ENCODE assay signal across 9 cellular contexts in genomic region chr7:30743371-30744074, GRCh38. TPM values are rescaled to one million over a fixed set of nuclear protein-coding genes. Genes with fewer than 3 reads are reported as not detected.
DNase-seq lines count a peak whose midpoint lies in the region; TF ChIP-seq lines count a peak whose summit lies in the region.
"Had no signal": no experiment of that assay in that cellular context is flagged by ENCODE, and none has a peak within 500 bp of the region (broad histone marks: within the 10 kb centered on the region; RNA-seq: fewer than 3 reads in every experiment).

No MANE protein-coding gene starts in this region.

- TF ChIP-seq POLR2A in esophagus muscularis mucosa (IDR thresholded peaks at IDR 0.05; ENCODE audit: low read depth), result no peak

- TF ChIP-seq EP300 in Ishikawa (IDR thresholded peaks at IDR 0.05; ENCODE audit: borderline replicate concordance) (no peak), esophagus muscularis mucosa (IDR thresholded peaks at IDR 0.05) (no peak)

- no peak overlapping the region for H2BK120ac ChIP-seq in mesenchymal stem cell (ENCODE audit: low read depth, low read length)

- H2BK5ac ChIP-seq in mesenchymal stem cell (ENCODE audit: low read depth, low read length, poor library complexity, severe bottlenecking), result no peak overlapping the region

- no peak overlapping the region for H3K23ac ChIP-seq in mesenchymal stem cell (ENCODE audit: low read length in 2 of 2)

- no peak overlapping the region for H3K9ac ChIP-seq in mesenchymal stem cell (ENCODE audit: low read length)

- no peak overlapping the region for H3K4ac ChIP-seq in mesenchymal stem cell (ENCODE audit: low read depth in 1 of 2, low read length in 2 of 2)

- no peak overlapping the region for H4K8ac ChIP-seq in mesenchymal stem cell (ENCODE audit: low read length)

- H3K4me3 ChIP-seq in choroid plexus epithelial cell (ENCODE audit: low read depth, low read length) (no peak overlapping the region), mesenchymal stem cell (ENCODE audit: insufficient read depth in 1 of 2, low read depth in 1 of 2, low read length in 2 of 2) (no peak overlapping the region), esophagus muscularis mucosa (no peak overlapping the region)
- no peak overlapping the region for H3K4me3 ChIP-seq in CD4-positive, alpha-beta memory T cell (ENCODE audit: low read length in 2 of 2)

- H3K27me3 ChIP-seq in mesenchymal stem cell (ENCODE audit: control insufficient read depth in 1 of 2, insufficient read depth in 1 of 2, low read length in 2 of 2) (peaks cover 2 to 33% of the 10 kb centered on the region in 2 experiments), esophagus muscularis mucosa (no peaks in the 10 kb centered on the region)
- no peaks in the 10 kb centered on the region for H3K27me3 ChIP-seq in CD4-positive, alpha-beta memory T cell (ENCODE audit: insufficient read depth, low read length)

- H3K4me1 ChIP-seq in mesenchymal stem cell (ENCODE audit: control insufficient read depth, insufficient read depth, low read depth, low read length) (peaks cover 7% of the 10 kb centered on the region), esophagus muscularis mucosa (peaks cover 5 to 15% (median 8%) of the 10 kb centered on the region in 4 donors)
- H3K4me1 ChIP-seq in CD4-positive, alpha-beta memory T cell (ENCODE audit: insufficient read depth, low read length), result peaks cover 34% of the 10 kb centered on the region

- no peak overlapping the region for H3K4me3 Mint-ChIP-seq in CD4-positive, alpha-beta memory T cell
- H3K4me3 Mint-ChIP-seq: neural crest cell had no signal

- no peak overlapping the region for H2BK15ac ChIP-seq in mesenchymal stem cell (ENCODE audit: low read depth, poor library complexity, severe bottlenecking)

- H3K4me2 ChIP-seq in mesenchymal stem cell (ENCODE audit: low read length, poor library complexity, severe bottlenecking), result no peak overlapping the region

- H3K27ac Mint-ChIP-seq in CD4-positive, alpha-beta memory T cell, result peak overlapping the region in 2 of 7 donors; percentile 48 to 52

- no peaks in the 10 kb centered on the region for H3K9me3 Mint-ChIP-seq in CD4-positive, alpha-beta memory T cell
- H3K9me3 Mint-ChIP-seq: neural crest cell had no signal

- no peaks in the 10 kb centered on the region for H3K36me3 Mint-ChIP-seq in CD4-positive, alpha-beta memory T cell

- peak overlapping the region; percentile 11 to 15 for H2BK12ac ChIP-seq in mesenchymal stem cell (ENCODE audit: low read length in 2 of 2)

- no peaks in the 10 kb centered on the region for H3K79me1 ChIP-seq in mesenchymal stem cell (replicated peaks; ENCODE audit: low read length, poor library complexity, severe bottlenecking)

- 65% methylated on average over 8 of the region's 8 CpGs for WGBS in mesenchymal stem cell
- 72% methylated on average over 8 of the region's 8 CpGs for WGBS in esophagus muscularis mucosa

- POLR2A ChIA-PET in CD4-positive, alpha-beta memory T cell (lab: Charles Lee; ENCODE audit: partially characterized antibody), result interaction anchor here (6.4 kb wide), 1 partner anchor 16 kb away, joined by 139 read pairs; no protein-coding TSS in a partner anchor

- TF ChIP-seq CTCF in choroid plexus epithelial cell (conservative IDR thresholded peaks at IDR 0.05; ENCODE audit: low read depth, low read length) (peak; percentile 62), esophagus muscularis mucosa (IDR thresholded peaks at IDR 0.05) (peak in 1 of 3 experiments; percentile 39)

- H3K18ac ChIP-seq in mesenchymal stem cell (ENCODE audit: low read depth in 1 of 2, low read length in 2 of 2), result no peak overlapping the region

- TF ChIP-seq RAD21 in Ishikawa (IDR thresholded peaks at IDR 0.05; ENCODE audit: low read depth), result peak; percentile 51

- CTCF ChIA-PET in CD4-positive, alpha-beta memory T cell (lab: Charles Lee; ENCODE audit: partially characterized antibody), result interaction anchor here (10.0 kb wide), 1 partner anchor 40 kb away, joined by 341 read pairs; no protein-coding TSS in a partner anchor

- DNase-seq in EL, result peak; percentile 29
- peak; percentile 75 for DNase-seq in choroid plexus epithelial cell (ENCODE audit: low read depth)
- DNase-seq in mesenchymal stem cell, result peak; percentile 54
- no peak for DNase-seq in stimulated activated CD4-positive, alpha-beta T cell treated with anti-CD3 and anti-CD28 coated beads, Interleukin-2, amount 100 ng/mL, for 24 hours
- DNase-seq in CD4-positive, alpha-beta memory T cell, result no peak
- no peak for DNase-seq in esophagus muscularis mucosa (ENCODE audit: extremely low spot score)
- DNase-seq in stimulated activated naive CD4-positive, alpha-beta T cell treated with Interleukin-2 at 50 U/mL for 16 hours (lab: John Stamatoyannopoulos, UW), result no peak

- no peak overlapping the region for H3K14ac ChIP-seq in mesenchymal stem cell (ENCODE audit: low read length in 2 of 2)

- intact Hi-C loops in CD4-positive, alpha-beta memory T cell (cut with micrococcal nuclease), result loop anchor here (5.0 kb wide), 1 partner anchor 116 kb away; no protein-coding TSS in a partner anchor
- intact Hi-C loops in esophagus muscularis mucosa (cut with DNase I), result loop anchor here (5.0 kb wide), 2 partner anchors 146 to 229 kb away; no protein-coding TSS in a partner anchor

- no peak overlapping the region for H2AK5ac ChIP-seq in mesenchymal stem cell (ENCODE audit: low read length, severe bottlenecking)

- H3K27ac ChIP-seq in mesenchymal stem cell (ENCODE audit: low read length, poor library complexity, severe bottlenecking) (no peak overlapping the region), esophagus muscularis mucosa (replicated peaks in 1 of 4) (no peak overlapping the region)
- no peak overlapping the region for H3K27ac ChIP-seq in CD4-positive, alpha-beta memory T cell (ENCODE audit: low read depth, low read length)

- no peaks in the 10 kb centered on the region for H3K27me3 Mint-ChIP-seq in CD4-positive, alpha-beta memory T cell

- H4K91ac ChIP-seq in mesenchymal stem cell (ENCODE audit: low read length), result peak overlapping the region; percentile 61

- peaks cover 19 to 34% (median 24%) of the 10 kb centered on the region in 4 donors for H3K4me1 Mint-ChIP-seq in CD4-positive, alpha-beta memory T cell
- H3K4me1 Mint-ChIP-seq: neural crest cell had no signal

- no peaks in the 10 kb centered on the region for H3K36me3 ChIP-seq in mesenchymal stem cell (ENCODE audit: control insufficient read depth in 1 of 2, insufficient read depth in 2 of 2, low read depth in 1 of 2, low read length in 2 of 2)
- no peaks in the 10 kb centered on the region for H3K36me3 ChIP-seq in CD4-positive, alpha-beta memory T cell (ENCODE audit: insufficient read depth, low read length)
- no peaks in the 10 kb centered on the region for H3K36me3 ChIP-seq in esophagus muscularis mucosa

- no peak overlapping the region for H2AFZ ChIP-seq in mesenchymal stem cell (ENCODE audit: low read depth, low read length)

- H3K9me3 ChIP-seq in mesenchymal stem cell (ENCODE audit: control insufficient read depth, low read length), result no peaks in the 10 kb centered on the region
- H3K9me3 ChIP-seq in CD4-positive, alpha-beta memory T cell (ENCODE audit: control insufficient read depth in 1 of 2, low read length in 2 of 2), result no peaks in the 10 kb centered on the region
- H3K9me3 ChIP-seq in esophagus muscularis mucosa, result no peaks in the 10 kb centered on the region

TF ChIP-seq in Ishikawa, 13 proteins besides CTCF, POLR2A, EP300 and RAD21 (continues in another document):
- no peak for TF ChIP-seq FOXM1 (IDR thresholded peaks at IDR 0.05; ENCODE audit: borderline replicate concordance, low read depth)
- TF ChIP-seq TAF1 (IDR thresholded peaks at IDR 0.05; ENCODE audit: low read depth), result no peak
- TF ChIP-seq CREB1 (IDR thresholded peaks at IDR 0.05; ENCODE audit: low read depth), result no peak
- TF ChIP-seq NFIC (IDR thresholded peaks at IDR 0.05), result no peak
- no peak for TF ChIP-seq TCF12 (IDR thresholded peaks at IDR 0.05; ENCODE audit: low read depth)
- TF ChIP-seq EGR1 (IDR thresholded peaks at IDR 0.05), result no peak
- no peak for TF ChIP-seq CEBPB (IDR thresholded peaks at IDR 0.05)
- TF ChIP-seq USF1 (IDR thresholded peaks at IDR 0.05), result no peak

RNA-seq across cellular contexts. Expression of gene INMT, which starts 8.4 kb away (rescaled TPM):
- polyA plus RNA-seq in mesenchymal stem cell (2013, experiment 1 of 2), result 7.5 TPM
- polyA plus RNA-seq in mesenchymal stem cell (2013, experiment 2 of 2), result 7.5 TPM
- total RNA-seq in CD4-positive, alpha-beta memory T cell, result 1 to 10 TPM in 1 of 2 experiments, under 1 TPM in 1; 0.87 to 1.2 TPM
- under 1 TPM; 0.22 to 0.77 TPM for polyA plus RNA-seq in CD4-positive, alpha-beta memory T cell
- 100 to 1,000 TPM; 113 to 192 (median 174) TPM for total RNA-seq in esophagus muscularis mucosa

RNA-seq across cellular contexts. Expression of gene MINDY4, which starts 27.7 kb away (rescaled TPM):
- polyA plus RNA-seq in mesenchymal stem cell (2013, experiment 1 of 2), result 2.6 TPM
- polyA plus RNA-seq in mesenchymal stem cell (2013, experiment 2 of 2), result 2.8 TPM
- total RNA-seq in CD4-positive, alpha-beta memory T cell, result 1 to 10 TPM; 1.2 to 1.5 TPM
- under 1 TPM; 0.23 to 0.94 TPM for polyA plus RNA-seq in CD4-positive, alpha-beta memory T cell
- 10 to 100 TPM in 3 of 4 donors, 1 to 10 TPM in 1; 8.4 to 31.1 (median 20.2) TPM for total RNA-seq in esophagus muscularis mucosa

Comparison
In these comparisons a context has a peak if more than half of its experiments do, and no peak if none do; other contexts are left out.
1. DNase-seq: peak in EL (single experiment), choroid plexus epithelial cell (single experiment) and mesenchymal stem cell (single experiment); none in stimulated activated CD4-positive, alpha-beta T cell treated with anti-CD3 and anti-CD28 coated beads, Interleukin-2, amount 100 ng/mL, for 24 hours (0 of 2), CD4-positive, alpha-beta memory T cell (0 of 5), esophagus muscularis mucosa (single experiment) and stimulated activated naive CD4-positive, alpha-beta T cell treated with Interleukin-2 at 50 U/mL for 16 hours (single experiment).
2. RNA of gene INMT, which starts 8.4 kb away (total RNA-seq): 113 to 192 TPM in esophagus muscularis mucosa; 0.87 to 1.2 TPM in CD4-positive, alpha-beta memory T cell; every median in the first group is over 10 times any median in the second.